17 cellular contexts compared by ENCODE assay signal in the genomic region with DNA sequence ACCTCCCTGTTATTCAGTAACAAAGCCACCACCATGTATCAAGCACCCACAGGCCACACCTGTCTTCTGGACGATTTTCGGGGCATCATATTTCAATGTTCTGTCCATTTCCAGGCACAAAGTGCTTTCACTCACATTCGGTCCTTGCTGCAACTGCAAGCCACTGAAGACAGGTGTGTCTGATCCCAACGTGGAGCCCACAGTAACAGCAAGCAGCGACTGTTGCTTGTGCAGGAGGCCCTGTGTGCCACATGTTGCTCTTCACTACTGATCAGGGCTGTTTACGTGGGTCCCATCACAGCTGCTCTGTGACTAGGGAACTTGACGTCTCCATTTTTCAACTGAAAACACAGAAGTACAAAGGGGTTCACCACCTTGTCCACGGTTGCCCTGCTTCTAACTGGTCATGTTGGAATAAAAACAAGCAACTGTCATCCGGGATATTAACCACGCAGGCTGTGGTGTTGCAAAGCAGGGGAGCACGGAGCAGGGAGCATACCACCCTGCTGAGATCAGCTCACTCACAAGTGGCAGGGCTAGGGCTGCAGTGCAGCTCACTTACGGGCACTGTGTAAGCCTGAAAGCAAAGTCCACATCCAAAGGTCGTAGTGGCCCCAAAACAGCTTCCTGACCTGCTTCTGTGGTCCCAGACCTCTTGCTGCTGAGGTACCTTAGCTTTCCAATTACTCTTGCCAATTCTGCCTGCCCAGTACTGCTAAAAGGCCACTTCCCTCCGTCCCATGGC.
DNase-seq lines count a peak whose midpoint lies in the region; ATAC-seq and TF ChIP-seq lines count a peak whose summit lies in the region.
"Had no signal": no experiment of that assay in that cellular context is flagged by ENCODE, and none has a peak within 500 bp of the region (broad histone marks: within the 10 kb centered on the region; RNA-seq: fewer than 3 reads in every experiment).

No MANE protein-coding gene starts in this region.

- peak overlapping the region; percentile 81 for H3K27ac Mint-ChIP-seq in endodermal cell
- H3K27ac Mint-ChIP-seq: T-cell had no signal

- H3K4me3 ChIP-seq in endodermal cell (ENCODE audit: low read length) (no peak overlapping the region), brain microvascular endothelial cell (ENCODE audit: low read depth, low read length) (no peak overlapping the region)
- H3K4me3 ChIP-seq: pancreas had no signal

- peaks cover 12% of the 10 kb centered on the region for H3K4me1 Mint-ChIP-seq in endodermal cell

- 83 to 84% methylated on average over 14 of the region's 14 CpGs for WGBS in endodermal cell (ENCODE audit: insufficient coverage in 1 of 2, insufficient read length in 1 of 2), 2 experiments

- H3K27me3 Mint-ChIP-seq in endodermal cell (ENCODE audit: insufficient read depth) = no peaks in the 10 kb centered on the region
- H3K27me3 Mint-ChIP-seq: T-cell had no signal

- H3K36me3 Mint-ChIP-seq in endodermal cell (ENCODE audit: low read depth) = no peaks in the 10 kb centered on the region
- H3K36me3 Mint-ChIP-seq: T-cell had no signal

- H3K4me1 ChIP-seq in endodermal cell (ENCODE audit: control insufficient read depth, insufficient read depth, low read length) = no peaks in the 10 kb centered on the region
- H3K4me1 ChIP-seq: pancreas had no signal

- DNase-seq in left ventricle myocardium superior (no peak), Right ventricle myocardium superior (no peak), endodermal cell (no peak), myocyte (ENCODE audit: low read depth) (peak; percentile 24), brain microvascular endothelial cell (no peak), occipital lobe (lab: John Stamatoyannopoulos, UW) (no peak), MV-4-11 (lab: John Stamatoyannopoulos, UW) (no peak)
- DNase-seq: activated gamma-delta T cell treated with Interleukin-2 at 50 U/mL for 16 hours; Calu3; midbrain; NCI-H1930; NCI-H526; pancreas; stimulated activated CD4-positive, alpha-beta T cell treated with anti-CD3 and anti-CD28 coated beads, Interleukin-15, amount 100 ng/mL, for 24 hours; T-cell; WERI-Rb-1 had no signal

- no peaks in the 10 kb centered on the region for H3K36me3 ChIP-seq in endodermal cell (ENCODE audit: control insufficient read depth, insufficient read depth, low read length)
- H3K36me3 ChIP-seq in brain microvascular endothelial cell (replicated peaks) = no peaks in the 10 kb centered on the region
- H3K36me3 ChIP-seq: pancreas, WERI-Rb-1 had no signal

- ATAC-seq in left ventricle myocardium superior = peak; percentile 51
- ATAC-seq in Right ventricle myocardium superior (ENCODE audit: poor library complexity) = no peak
- ATAC-seq in GM19463 (IDR thresholded peaks at IDR 0.05; ENCODE audit: unreplicated experiment) = no peak
- ATAC-seq: pancreas, T-cell had no signal

- in situ Hi-C loops in brain microvascular endothelial cell (cut with HindIII; ENCODE audit: low pct_ligation_motif_present, low sequenced_read_pairs) = no loop called here

- no peaks in the 10 kb centered on the region for H3K9me3 ChIP-seq in endodermal cell (ENCODE audit: control insufficient read depth, low read length)
- H3K9me3 ChIP-seq: pancreas had no signal

- TF ChIP-seq CTCF in endodermal cell (conservative IDR thresholded peaks at IDR 0.05) (no peak), brain microvascular endothelial cell (IDR thresholded peaks at IDR 0.05; ENCODE audit: low read depth, low read length, missing control alignments) (no peak)

- H3K9me3 Mint-ChIP-seq in endodermal cell = no peaks in the 10 kb centered on the region
- H3K9me3 Mint-ChIP-seq: T-cell had no signal

- intact Hi-C loops in left ventricle myocardium superior (cut with micrococcal nuclease) (no loop called here), Right ventricle myocardium superior (cut with DNase I) (no loop called here)

- H3K4me3 Mint-ChIP-seq in endodermal cell = no peak overlapping the region
- H3K4me3 Mint-ChIP-seq: T-cell had no signal

- no peaks in the 10 kb centered on the region for H3K27me3 ChIP-seq in endodermal cell (ENCODE audit: control insufficient read depth, insufficient read depth, low read length, poor library complexity, severe bottlenecking)
- no peaks in the 10 kb centered on the region for H3K27me3 ChIP-seq in brain microvascular endothelial cell (replicated peaks)
- H3K27me3 ChIP-seq: pancreas had no signal

- H3K9ac ChIP-seq in endodermal cell (ENCODE audit: extremely low read depth, low read length, poor library complexity, severe bottlenecking) = no peak overlapping the region

- no peak overlapping the region for H3K27ac ChIP-seq in endodermal cell (ENCODE audit: low read depth, low read length)
- H3K27ac ChIP-seq in brain microvascular endothelial cell = no peak overlapping the region
- H3K27ac ChIP-seq: pancreas, WERI-Rb-1 had no signal
